34 cellular contexts compared by ENCODE assay signal in the genomic region with DNA sequence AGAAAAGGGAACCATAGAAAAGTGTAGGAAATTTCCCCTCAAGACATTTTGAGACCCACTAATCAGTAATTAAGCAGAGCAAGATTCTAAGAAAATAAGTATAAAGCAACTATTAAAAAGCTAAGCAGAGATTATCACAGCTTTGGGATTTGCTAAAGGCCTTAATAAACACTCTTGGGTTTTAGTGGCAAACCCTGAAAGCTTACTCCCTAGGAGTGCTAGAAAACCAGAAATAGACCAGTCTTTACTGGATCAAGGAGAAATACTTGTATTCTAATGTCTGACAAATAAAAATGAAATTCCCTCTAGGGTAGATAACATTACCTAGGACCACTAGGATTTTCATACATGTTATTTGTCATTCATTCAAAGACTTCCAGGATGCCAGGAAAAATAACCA.
"Had no signal": no experiment of that assay in that cellular context is flagged by ENCODE, and none has a peak within 500 bp of the region (broad histone marks: within the 10 kb centered on the region; RNA-seq: fewer than 3 reads in every experiment).

No MANE protein-coding gene starts in this region.

- H3K4me3 ChIP-seq: MG63, Peyer's patch, SJCRH30, SK-N-MC had no signal

- H3K36me3 Mint-ChIP-seq: activated naive CD8-positive, alpha-beta T cell treated with anti-CD3 and anti-CD28 coated beads for 36 hours had no signal

- H3K4me1 ChIP-seq: Peyer's patch, SJCRH30 had no signal

- H3K9me3 Mint-ChIP-seq: activated CD4-positive, alpha-beta T cell treated with anti-CD3 and anti-CD28 coated beads, Interleukin-2, amount 10 ng/mL, durations not matched to agents 24 days and 14 days had no signal

- DNase-seq: activated CD4-positive, alpha-beta T cell treated with anti-CD3 and anti-CD28 coated beads, Interleukin-2, amount 10 ng/mL, durations not matched to agents 24 days and 14 days; activated CD4-positive, alpha-beta T cell treated with anti-CD3 and anti-CD28 coated beads, Interleukin-2, amount 50 U/mL, for 4 hours; activated CD8-positive, alpha-beta T cell treated with anti-CD3 and anti-CD28 coated beads for 36 hours; activated effector memory CD4-positive, alpha-beta T cell treated with anti-CD3 and anti-CD28 coated beads, Interleukin-2, amount 50 U/mL, for 16 hours; activated naive CD4-positive, alpha-beta T cell; activated naive CD4-positive, alpha-beta T cell treated with anti-CD3 and anti-CD28 coated beads, Interleukin-2, amount 50 U/mL, for 16 hours; activated naive CD8-positive, alpha-beta T cell treated with anti-CD3 and anti-CD28 coated beads for 36 hours; activated T-cell treated with anti-CD3 and anti-CD28 coated beads, Interleukin-2, amount 50 U/mL, for 1 hour; activated T-cell treated with anti-CD3 and anti-CD28 coated beads, Interleukin-2, amount 50 U/mL, for 72 hours; amniotic stem cell; aorta; brain microvascular endothelial cell; Kasumi-1; KBM-7; MG63; NCI-H1048; NCI-H1105 treated with DMSO at 0.1 percent for 48 hours; NCI-H1436; NCI-H1694; NCI-H1930; NCI-H2081 treated with DMSO at 0.1 percent for 48 hours; NCI-H226; NCI-H446 treated with DMSO at 0.1 percent for 48 hours; NCI-H524; NCI-H69; NK-92 treated with Interleukin-12 subunit alpha and Interleukin-12 subunit beta, amount 100 ng/mL, for 24 hours; PC-3; Peyer's patch; SHP77; SJCRH30; T1000 had no signal

- H3K27me3 ChIP-seq: brain microvascular endothelial cell, MG63, Peyer's patch, SJCRH30 had no signal

- ATAC-seq: activated CD8-positive, alpha-beta T cell treated with anti-CD3 and anti-CD28 coated beads for 36 hours; activated T-cell treated with anti-CD3 and anti-CD28 coated beads, Interleukin-2, amount 50 U/mL, for 72 hours; activated T-helper 17 cell treated with anti-CD3 and anti-CD28 coated beads, Interleukin-2, amount 50 U/mL, for 72 hours; PC-3 had no signal

- H3K27ac ChIP-seq: brain microvascular endothelial cell, Peyer's patch, RWPE1, SJCRH30, SK-N-MC had no signal

- H3K9me3 ChIP-seq: MG63, Peyer's patch, SJCRH30 had no signal

- H3K36me3 ChIP-seq: brain microvascular endothelial cell, MG63, Peyer's patch, SJCRH30 had no signal

- H3K27ac Mint-ChIP-seq: activated CD4-positive, alpha-beta T cell treated with anti-CD3 and anti-CD28 coated beads, Interleukin-2, amount 10 ng/mL, durations not matched to agents 24 days and 14 days; activated CD8-positive, alpha-beta T cell treated with anti-CD3 and anti-CD28 coated beads for 36 hours; activated naive CD8-positive, alpha-beta T cell treated with anti-CD3 and anti-CD28 coated beads for 36 hours; activated T-cell treated with anti-CD3 and anti-CD28 coated beads, Interleukin-2, amount 50 U/mL, for 72 hours; activated T-helper 17 cell treated with anti-CD3 and anti-CD28 coated beads, Interleukin-2, amount 50 U/mL, for 72 hours had no signal

- H3K27me3 Mint-ChIP-seq: activated CD4-positive, alpha-beta T cell treated with anti-CD3 and anti-CD28 coated beads, Interleukin-2, amount 10 ng/mL, durations not matched to agents 24 days and 14 days; activated CD8-positive, alpha-beta T cell treated with anti-CD3 and anti-CD28 coated beads for 36 hours; activated T-helper 17 cell treated with anti-CD3 and anti-CD28 coated beads, Interleukin-2, amount 50 U/mL, for 72 hours had no signal

- H3K4me3 Mint-ChIP-seq: activated CD4-positive, alpha-beta T cell treated with anti-CD3 and anti-CD28 coated beads, Interleukin-2, amount 10 ng/mL, durations not matched to agents 24 days and 14 days; activated CD8-positive, alpha-beta T cell treated with anti-CD3 and anti-CD28 coated beads for 36 hours; activated naive CD8-positive, alpha-beta T cell treated with anti-CD3 and anti-CD28 coated beads for 36 hours; activated T-cell treated with anti-CD3 and anti-CD28 coated beads, Interleukin-2, amount 50 U/mL, for 72 hours; activated T-helper 17 cell treated with anti-CD3 and anti-CD28 coated beads, Interleukin-2, amount 50 U/mL, for 72 hours had no signal

- H3K4me1 Mint-ChIP-seq: activated CD4-positive, alpha-beta T cell treated with anti-CD3 and anti-CD28 coated beads, Interleukin-2, amount 10 ng/mL, durations not matched to agents 24 days and 14 days; activated naive CD8-positive, alpha-beta T cell treated with anti-CD3 and anti-CD28 coated beads for 36 hours; activated T-helper 17 cell treated with anti-CD3 and anti-CD28 coated beads, Interleukin-2, amount 50 U/mL, for 72 hours had no signal
